8 cellular contexts compared by ENCODE assay signal in genomic region chr19:55638864-55639359, GRCh38. TPM values are rescaled to one million over a fixed set of nuclear protein-coding genes. Genes with fewer than 3 reads are reported as not detected.
A peak's percentile ranks its signal among the peaks of the same experiment; 100 is the strongest.
DNase-seq lines count a peak whose midpoint lies in the region; ATAC-seq and TF ChIP-seq lines count a peak whose summit lies in the region.

No MANE protein-coding gene starts in this region.

- H3K36me3 Mint-ChIP-seq in stimulated activated effector memory CD8-positive, alpha-beta T cell treated with anti-CD3 and anti-CD28 coated beads, Interleukin-12 subunit alpha, Interleukin-12 subunit beta, amount 100 ng/mL, for 72 hours = peaks cover 72% of the 10 kb centered on the region

- ATAC-seq in foreskin keratinocyte (no peak), GM21825 (IDR thresholded peaks at IDR 0.05; ENCODE audit: unreplicated experiment) (no peak), HG03280 (IDR thresholded peaks at IDR 0.05; ENCODE audit: unreplicated experiment) (no peak)
- ATAC-seq in stimulated activated effector memory CD8-positive, alpha-beta T cell treated with anti-CD3 and anti-CD28 coated beads, Interleukin-12 subunit alpha, Interleukin-12 subunit beta, amount 100 ng/mL, for 72 hours = no peak

- TF ChIP-seq CTCF in LNCAP (IDR thresholded peaks at IDR 0.05) (peak; percentile 36; the same call in 1 of the 2 replicates), foreskin keratinocyte (conservative IDR thresholded peaks at IDR 0.05) (peak; percentile 60)

- H3K4me1 Mint-ChIP-seq in stimulated activated effector memory CD8-positive, alpha-beta T cell treated with anti-CD3 and anti-CD28 coated beads, Interleukin-12 subunit alpha, Interleukin-12 subunit beta, amount 100 ng/mL, for 72 hours = peaks cover 79% of the 10 kb centered on the region

- no peaks in the 10 kb centered on the region for H3K4me1 ChIP-seq in foreskin keratinocyte

- no peak overlapping the region for H3K27ac Mint-ChIP-seq in stimulated activated effector memory CD8-positive, alpha-beta T cell treated with anti-CD3 and anti-CD28 coated beads, Interleukin-12 subunit alpha, Interleukin-12 subunit beta, amount 100 ng/mL, for 72 hours

- H3K9me3 Mint-ChIP-seq in stimulated activated effector memory CD8-positive, alpha-beta T cell treated with anti-CD3 and anti-CD28 coated beads, Interleukin-12 subunit alpha, Interleukin-12 subunit beta, amount 100 ng/mL, for 72 hours = no peaks in the 10 kb centered on the region

- H3K27me3 ChIP-seq in foreskin keratinocyte = no peaks in the 10 kb centered on the region

- peak overlapping the region; percentile 92 for H3K4me3 Mint-ChIP-seq in stimulated activated effector memory CD8-positive, alpha-beta T cell treated with anti-CD3 and anti-CD28 coated beads, Interleukin-12 subunit alpha, Interleukin-12 subunit beta, amount 100 ng/mL, for 72 hours

- peak; percentile 69 for DNase-seq in DMS53 (lab: John Stamatoyannopoulos, UW)
- DNase-seq in DMS53 treated with DMSO at 0.1 percent for 48 hours (lab: John Stamatoyannopoulos, UW; ENCODE audit: unreplicated experiment) = no peak
- DNase-seq in activated CD4-positive, alpha-beta T cell treated with anti-CD3 and anti-CD28 coated beads, Interleukin-2, amount 50 U/mL, for 4 hours = peak; percentile 54 to 58
- no peak for DNase-seq in foreskin keratinocyte
- peak in 1 of 2 donors; percentile 80 for DNase-seq in stimulated activated effector memory CD8-positive, alpha-beta T cell treated with anti-CD3 and anti-CD28 coated beads, Interleukin-12 subunit alpha, Interleukin-12 subunit beta, amount 100 ng/mL, for 72 hours (ENCODE audit: low spot score in 2 of 2)

- no peak overlapping the region for H3K27ac ChIP-seq in foreskin keratinocyte

RNA-seq across cellular contexts. Expression of gene ZNF580, which starts 1.9 kb away (rescaled TPM):
- 9.8 and 11.2 TPM in 2 replicates for total RNA-seq in foreskin keratinocyte
- polyA plus RNA-seq in foreskin keratinocyte = 20.4 and 23.2 TPM in 2 replicates

RNA-seq across cellular contexts. Expression of gene ZNF581, which starts 4.5 kb away (rescaled TPM):
- 21.6 and 22.1 TPM in 2 replicates for total RNA-seq in foreskin keratinocyte
- polyA plus RNA-seq in foreskin keratinocyte = 28.0 and 30.5 TPM in 2 replicates

RNA-seq across cellular contexts. Expression of gene CCDC106, which starts 9.1 kb away (rescaled TPM):
- total RNA-seq in foreskin keratinocyte = 4.7 and 6.1 TPM in 2 replicates
- polyA plus RNA-seq in foreskin keratinocyte = 7.9 and 9.3 TPM in 2 replicates

RNA-seq across cellular contexts. Expression of gene ZNF784, which starts 14.5 kb away (rescaled TPM):
- 3.3 and 3.9 TPM in 2 replicates for total RNA-seq in foreskin keratinocyte
- polyA plus RNA-seq in foreskin keratinocyte = 4.1 and 4.7 TPM in 2 replicates

RNA-seq across cellular contexts. Expression of gene U2AF2, which starts 15.9 kb away (rescaled TPM):
- 166 and 198 TPM in 2 replicates for total RNA-seq in foreskin keratinocyte
- polyA plus RNA-seq in foreskin keratinocyte = 158 and 176 TPM in 2 replicates

Comparison
In these comparisons a context has a peak if more than half of its experiments do, and no peak if none do; other contexts are left out.
1. DNase-seq: peak in DMS53 (single experiment) and activated CD4-positive, alpha-beta T cell treated with anti-CD3 and anti-CD28 coated beads, Interleukin-2, amount 50 U/mL, for 4 hours (2 of 2); none in DMS53 treated with DMSO at 0.1 percent for 48 hours (single experiment) and foreskin keratinocyte (0 of 2).